In genomic region chr1:16701189-16701588, GRCh38 we compare ENCODE assay signal across 3 cellular contexts. TPM values are rescaled to one million over a fixed set of nuclear protein-coding genes. Genes with fewer than 3 reads are reported as not detected.
"Had no signal": no experiment of that assay in that cellular context is flagged by ENCODE, and none has a peak within 500 bp of the region (broad histone marks: within the 10 kb centered on the region; RNA-seq: fewer than 3 reads in every experiment).

No MANE protein-coding gene starts in this region.

RNA-seq across cellular contexts. Expression of gene RNU1-3, which starts 34.4 kb away (rescaled TPM):
- polyA plus RNA-seq: adrenal gland, aorta, cardiac muscle cell had no signal

RNA-seq across cellular contexts. Expression of gene RNU1-4, which starts 39.1 kb away (rescaled TPM):
- polyA plus RNA-seq: adrenal gland, aorta, cardiac muscle cell had no signal
